Comparison of ENCODE assay signal across 1 cellular context in the genomic region with DNA sequence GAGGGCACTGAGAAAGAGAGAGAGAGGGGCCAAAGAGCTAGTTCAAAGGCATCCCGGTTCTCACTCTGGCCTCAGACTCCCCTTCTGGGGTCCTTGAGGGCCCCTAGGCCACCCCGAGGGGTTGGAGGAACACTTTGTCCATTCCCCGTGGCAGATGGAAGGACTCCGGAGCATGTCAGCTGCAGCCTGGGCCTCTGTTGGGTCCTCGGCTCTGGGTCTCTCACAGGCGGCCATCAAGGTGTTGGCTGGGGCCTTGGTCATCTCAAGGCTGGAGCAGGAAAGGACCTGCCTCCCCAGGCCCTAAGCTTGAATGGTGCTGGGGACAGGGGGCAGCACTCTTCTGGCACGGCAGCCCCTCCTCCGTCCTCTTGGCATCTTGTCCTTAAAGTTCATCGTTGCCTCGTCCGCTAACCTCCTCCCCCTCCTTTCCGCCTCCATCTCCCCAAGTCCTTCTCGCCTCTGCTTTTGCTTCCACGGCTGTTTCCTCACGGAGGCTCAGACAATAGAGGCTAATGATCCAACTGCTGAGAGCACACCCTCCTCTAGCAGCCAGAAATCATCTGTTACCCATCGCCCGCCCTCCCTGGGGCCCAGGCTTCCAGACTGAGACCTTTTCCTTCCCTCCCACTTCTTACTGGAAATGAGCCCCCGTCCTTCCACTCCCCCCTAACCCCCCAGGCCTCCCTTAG.
TF ChIP-seq lines count a peak whose summit lies in the region.

No MANE protein-coding gene starts in this region.

TF ChIP-seq in GM23338, 12 proteins besides CTCF, POLR2A, EP300 and RAD21 (continued from another document):
- TF ChIP-seq ZNF462 (CRISPR knock-in tag; IDR thresholded peaks at IDR 0.05) (no peak), POLR2AphosphoS5 (IDR thresholded peaks at IDR 0.05; ENCODE audit: low read depth) (no peak), ZNF114 (CRISPR knock-in tag; IDR thresholded peaks at IDR 0.05) (no peak)
TF ChIP-seq in GM23338: peak in this region for 0.
